22 cellular contexts compared by ENCODE assay signal in the genomic region with DNA sequence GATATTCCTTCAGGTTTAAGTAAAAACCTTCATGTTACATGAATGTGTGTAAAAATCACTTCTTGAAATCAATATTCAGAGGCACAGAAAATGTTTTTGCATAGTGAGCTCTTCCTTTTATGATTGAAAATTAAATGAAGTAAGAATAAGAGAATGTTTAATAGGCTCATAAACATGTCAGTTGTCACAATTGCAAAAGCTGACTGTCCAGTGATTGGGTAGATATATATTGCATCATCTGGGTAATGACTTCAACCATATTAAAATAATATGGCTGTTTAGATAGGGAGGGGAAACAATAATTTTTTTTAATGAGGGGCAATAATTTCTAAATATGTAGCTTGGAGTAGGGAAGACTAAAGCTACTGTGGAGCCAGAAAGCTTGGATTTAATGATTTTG.
DNase-seq lines count a peak whose midpoint lies in the region; ATAC-seq, FAIRE-seq and TF ChIP-seq lines count a peak whose summit lies in the region.
"Had no signal": no experiment of that assay in that cellular context is flagged by ENCODE, and none has a peak within 500 bp of the region (broad histone marks: within the 10 kb centered on the region; RNA-seq: fewer than 3 reads in every experiment).

No MANE protein-coding gene starts in this region.

- intact Hi-C loops in heart right ventricle (cut with DNase I): loop anchor here in 2 of 10 donors (10.0 kb wide), 2 partner anchors 111 to 219 kb away; no protein-coding TSS in a partner anchor

- H3K27ac ChIP-seq in cardiac muscle cell (peak overlapping the region; percentile 7), heart right ventricle (no peak overlapping the region)
- H3K27ac ChIP-seq in effector memory CD4-positive, alpha-beta T cell (ENCODE audit: insufficient read depth, low read length, poor library complexity, severe bottlenecking): no peak overlapping the region
- H3K27ac ChIP-seq: 22Rv1, BLaER1, C4-2B, GM23248 had no signal

- FAIRE-seq in islet of Langerhans (lab: Jason Lieb, UNC): peak; percentile 9
- FAIRE-seq: A204.1, G401.6, GM12892, GM19239 had no signal

- H3K27me3 ChIP-seq in cardiac muscle cell: no peaks in the 10 kb centered on the region
- peaks cover 0 to 16% (median 0%) of the 10 kb centered on the region in 7 donors for H3K27me3 ChIP-seq in heart right ventricle
- no peaks in the 10 kb centered on the region for H3K27me3 ChIP-seq in effector memory CD4-positive, alpha-beta T cell (replicated peaks; ENCODE audit: control insufficient read depth, insufficient read depth, low read length, poor library complexity, severe bottlenecking)
- H3K27me3 ChIP-seq: BLaER1 had no signal

- ATAC-seq in heart right ventricle (no peak), HG03442 (IDR thresholded peaks at IDR 0.05; ENCODE audit: unreplicated experiment) (no peak)
- ATAC-seq: CD8-positive, alpha-beta T cell had no signal

- CTCF ChIA-PET in HEK293T (lab: Yijun Ruan, JAX): interaction anchor here (0.6 kb wide), 1 partner anchor 414 kb away, joined by 4 read pairs; no protein-coding TSS in a partner anchor

- no peak overlapping the region for H3K4me3 ChIP-seq in cardiac muscle cell
- H3K4me3 ChIP-seq in heart right ventricle: no peak overlapping the region
- H3K4me3 ChIP-seq in effector memory CD4-positive, alpha-beta T cell (ENCODE audit: insufficient read depth, low read depth, low read length, poor library complexity, severe bottlenecking): no peak overlapping the region
- H3K4me3 ChIP-seq: BLaER1, GM23248, HAP-1 had no signal

- H3K36me3 ChIP-seq in cardiac muscle cell (no peaks in the 10 kb centered on the region), heart right ventricle (no peaks in the 10 kb centered on the region)
- no peaks in the 10 kb centered on the region for H3K36me3 ChIP-seq in effector memory CD4-positive, alpha-beta T cell (ENCODE audit: control insufficient read depth, insufficient read depth, low read length)
- H3K36me3 ChIP-seq: BLaER1, HAP-1 had no signal

- TF ChIP-seq CTCF in cardiac muscle cell (IDR thresholded peaks at IDR 0.05; ENCODE audit: low read depth, low read length): no peak
- TF ChIP-seq CTCF in heart right ventricle (IDR thresholded peaks at IDR 0.05): no peak

- H3K4me1 ChIP-seq in cardiac muscle cell (ENCODE audit: low read depth) (peaks cover 31% of the 10 kb centered on the region), heart right ventricle (no peaks in the 10 kb centered on the region)
- no peaks in the 10 kb centered on the region for H3K4me1 ChIP-seq in effector memory CD4-positive, alpha-beta T cell (ENCODE audit: control insufficient read depth, insufficient read depth, low read length, poor library complexity, severe bottlenecking)
- H3K4me1 ChIP-seq: BLaER1, Caco-2 had no signal

- H3K9me3 ChIP-seq in cardiac muscle cell (ENCODE audit: low read depth) (no peaks in the 10 kb centered on the region), heart right ventricle (no peaks in the 10 kb centered on the region)
- H3K9me3 ChIP-seq in effector memory CD4-positive, alpha-beta T cell (ENCODE audit: control insufficient read depth, low read length): no peaks in the 10 kb centered on the region
- H3K9me3 ChIP-seq: BLaER1, Caco-2, HAP-1 had no signal

- DNase-seq in cardiac muscle cell (ENCODE audit: low read depth in 1 of 2, low spot score in 1 of 2) (no peak), heart right ventricle (no peak), HEK293T (ENCODE audit: extremely low spot score) (no peak), OCI-M1 (lab: John Stamatoyannopoulos, UW) (peak; percentile 10), cerebellum (ENCODE audit: low spot score) (no peak)
- no peak for DNase-seq in effector memory CD4-positive, alpha-beta T cell
- DNase-seq: Caco-2; CD4-positive, CD25-positive, alpha-beta regulatory T cell; CD8-positive, alpha-beta T cell; DMS153; DND-41; GM23248 had no signal

- POLR2A ChIA-PET in HEK293T (lab: Yijun Ruan, JAX): interaction anchor here (1.2 kb wide), 1 partner anchor 376 kb away, joined by 3 read pairs; no protein-coding TSS in a partner anchor

TF ChIP-seq in HEK293T, 16 proteins besides CTCF, POLR2A, EP300 and RAD21:
- TF ChIP-seq FOXK2 (IDR thresholded peaks at IDR 0.05): no peak
- TF ChIP-seq, protein P1, sequence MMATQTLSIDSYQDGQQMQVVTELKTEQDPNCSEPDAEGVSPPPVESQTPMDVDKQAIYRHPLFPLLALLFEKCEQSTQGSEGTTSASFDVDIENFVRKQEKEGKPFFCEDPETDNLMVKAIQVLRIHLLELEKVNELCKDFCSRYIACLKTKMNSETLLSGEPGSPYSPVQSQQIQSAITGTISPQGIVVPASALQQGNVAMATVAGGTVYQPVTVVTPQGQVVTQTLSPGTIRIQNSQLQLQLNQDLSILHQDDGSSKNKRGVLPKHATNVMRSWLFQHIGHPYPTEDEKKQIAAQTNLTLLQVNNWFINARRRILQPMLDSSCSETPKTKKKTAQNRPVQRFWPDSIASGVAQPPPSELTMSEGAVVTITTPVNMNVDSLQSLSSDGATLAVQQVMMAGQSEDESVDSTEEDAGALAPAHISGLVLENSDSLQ (IDR thresholded peaks at IDR 0.05): peak; percentile 95
TF ChIP-seq in HEK293T: peak in this region for 1.
